ENCODE assay signal across 26 cellular contexts in the genomic region with DNA sequence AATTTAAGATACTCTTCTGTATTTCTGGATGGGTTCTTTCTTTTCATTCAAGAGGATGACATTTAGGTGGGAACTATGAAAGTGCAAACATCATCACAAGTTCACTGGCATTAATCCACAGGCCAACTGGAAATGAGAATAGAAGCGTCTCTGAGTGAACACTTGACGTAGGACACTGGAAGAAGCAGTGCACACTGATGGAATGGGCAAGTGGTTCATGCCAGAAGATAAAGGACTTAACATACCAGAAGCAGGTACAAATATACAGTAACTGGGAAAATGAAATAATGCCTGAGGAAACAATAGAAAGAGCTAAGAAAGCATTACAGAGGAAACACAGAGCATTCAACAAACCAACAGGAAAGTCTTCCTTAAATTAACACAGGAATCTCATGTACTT.
DNase-seq lines count a peak whose midpoint lies in the region; ATAC-seq, FAIRE-seq and TF ChIP-seq lines count a peak whose summit lies in the region.
"Had no signal": no experiment of that assay in that cellular context is flagged by ENCODE, and none has a peak within 500 bp of the region (broad histone marks: within the 10 kb centered on the region; RNA-seq: fewer than 3 reads in every experiment).

No MANE protein-coding gene starts in this region.

- no peaks in the 10 kb centered on the region for H3K79me2 ChIP-seq in astrocyte (ENCODE audit: insufficient read depth, low read length)
- H3K79me2 ChIP-seq in keratinocyte (ENCODE audit: control insufficient read depth, insufficient read depth, low read length), result no peaks in the 10 kb centered on the region

- no peak for FAIRE-seq in astrocyte (lab: Jason Lieb, UNC)
- peak; percentile 39 for FAIRE-seq in keratinocyte (lab: Jason Lieb, UNC)
- no peak for FAIRE-seq in HTR-8/SVneo (lab: Jason Lieb, UNC)
- FAIRE-seq: GM19239, islet of Langerhans had no signal

- no peak overlapping the region for H3K27ac ChIP-seq in CD4-positive, alpha-beta T cell (ENCODE audit: low read depth, low read length)
- H3K27ac ChIP-seq in CD8-positive, alpha-beta memory T cell (ENCODE audit: low read depth, low read length), result no peak overlapping the region
- H3K27ac ChIP-seq in astrocyte (ENCODE audit: low read depth, low read length) (peak overlapping the region; percentile 48), keratinocyte (ENCODE audit: control insufficient read depth, insufficient read depth, low read length) (no peak overlapping the region)
- H3K27ac ChIP-seq: foreskin keratinocyte, upper lobe of right lung had no signal

- H3K4me3 ChIP-seq in CD8-positive, alpha-beta memory T cell (ENCODE audit: low read length), result no peak overlapping the region
- no peak overlapping the region for H3K4me3 ChIP-seq in astrocyte (ENCODE audit: insufficient read depth, low read depth, low read length)
- H3K4me3 ChIP-seq in keratinocyte (ENCODE audit: control insufficient read depth in 2 of 3, extremely low read depth in 1 of 3, insufficient read depth in 2 of 3, low read depth in 1 of 3, low read length in 3 of 3), result no peak overlapping the region
- H3K4me3 ChIP-seq: dorsolateral prefrontal cortex, upper lobe of right lung had no signal

- H3K4me1 ChIP-seq in CD8-positive, alpha-beta memory T cell (ENCODE audit: insufficient read depth, low read length), result no peaks in the 10 kb centered on the region
- peaks cover 14% of the 10 kb centered on the region for H3K4me1 ChIP-seq in astrocyte (ENCODE audit: insufficient read depth, low read length)
- peaks cover 12% of the 10 kb centered on the region for H3K4me1 ChIP-seq in keratinocyte (ENCODE audit: control insufficient read depth, extremely low read depth, insufficient read depth, low read length)
- H3K4me1 ChIP-seq: upper lobe of right lung had no signal

- no peak for TF ChIP-seq CTCF in CD4-positive, alpha-beta T cell (IDR thresholded peaks at IDR 0.05)
- TF ChIP-seq CTCF in astrocyte (IDR thresholded peaks at IDR 0.05; ENCODE audit: insufficient read depth, low read depth, low read length), result no peak
- no peak for TF ChIP-seq CTCF in keratinocyte (optimal IDR thresholded peaks at IDR 0.05 in 1 of 3, IDR thresholded peaks at IDR 0.05 in 1 of 3, conservative IDR thresholded peaks at IDR 0.05 in 1 of 3; ENCODE audit: extremely low read depth in 1 of 3, insufficient read depth in 2 of 3, low read length in 3 of 3)

- no peaks in the 10 kb centered on the region for H4K20me1 ChIP-seq in astrocyte (ENCODE audit: insufficient read depth, low read length)
- H4K20me1 ChIP-seq in keratinocyte (ENCODE audit: control insufficient read depth, extremely low read depth, insufficient read depth, low read length), result no peaks in the 10 kb centered on the region

- no peak overlapping the region for H2AFZ ChIP-seq in astrocyte (ENCODE audit: low read depth, low read length)
- H2AFZ ChIP-seq in keratinocyte (ENCODE audit: control insufficient read depth, low read length), result no peak overlapping the region

- H3K36me3 ChIP-seq in CD8-positive, alpha-beta memory T cell (ENCODE audit: insufficient read depth, low read length), result peaks cover 72% of the 10 kb centered on the region
- peaks cover 26% of the 10 kb centered on the region for H3K36me3 ChIP-seq in astrocyte (ENCODE audit: insufficient read depth, low read length)
- no peaks in the 10 kb centered on the region for H3K36me3 ChIP-seq in keratinocyte (ENCODE audit: control insufficient read depth in 2 of 2, extremely low read depth in 1 of 2, insufficient read depth in 2 of 2, low read length in 2 of 2)

- no peaks in the 10 kb centered on the region for H3K9me3 ChIP-seq in CD4-positive, alpha-beta T cell (ENCODE audit: control insufficient read depth, low read length)
- no peaks in the 10 kb centered on the region for H3K9me3 ChIP-seq in CD8-positive, alpha-beta memory T cell (ENCODE audit: low read length)
- no peaks in the 10 kb centered on the region for H3K9me3 ChIP-seq in astrocyte (ENCODE audit: insufficient read depth, low read depth, low read length)
- H3K9me3 ChIP-seq in keratinocyte (ENCODE audit: control insufficient read depth, low read depth, low read length), result no peaks in the 10 kb centered on the region
- H3K9me3 ChIP-seq: upper lobe of right lung had no signal

- peak overlapping the region; percentile 65 for H3K4me2 ChIP-seq in astrocyte (ENCODE audit: low read length)
- no peak overlapping the region for H3K4me2 ChIP-seq in keratinocyte (ENCODE audit: control insufficient read depth, extremely low read depth, insufficient read depth, low read depth, low read length)

- peaks cover 98% of the 10 kb centered on the region for H3K36me3 Mint-ChIP-seq in CD4-positive, alpha-beta T cell (ENCODE audit: low read depth)
- peaks cover 38 to 92% (median 49%) of the 10 kb centered on the region in 3 donors for H3K36me3 Mint-ChIP-seq in CD8-positive, alpha-beta memory T cell
- H3K36me3 Mint-ChIP-seq in astrocyte (ENCODE audit: low read depth, unreplicated experiment), result peaks cover 10% of the 10 kb centered on the region

- H3K9ac ChIP-seq in astrocyte (ENCODE audit: low read length) (no peak overlapping the region), keratinocyte (ENCODE audit: control insufficient read depth, extremely low read depth, insufficient read depth, low read length) (no peak overlapping the region)

- H3K27me3 ChIP-seq in CD4-positive, alpha-beta T cell (ENCODE audit: control insufficient read depth, insufficient read depth, low read length), result no peaks in the 10 kb centered on the region
- H3K27me3 ChIP-seq in CD8-positive, alpha-beta memory T cell (ENCODE audit: insufficient read depth, low read length, poor library complexity, severe bottlenecking), result no peaks in the 10 kb centered on the region
- H3K27me3 ChIP-seq in astrocyte (ENCODE audit: insufficient read depth, low read length), result no peaks in the 10 kb centered on the region
- H3K27me3 ChIP-seq in keratinocyte (ENCODE audit: control insufficient read depth, extremely low read depth, insufficient read depth, low read length), result no peaks in the 10 kb centered on the region
- H3K27me3 ChIP-seq: dorsolateral prefrontal cortex, foreskin keratinocyte, upper lobe of right lung had no signal

- POLR2A ChIA-PET in CD4-positive, alpha-beta T cell (lab: Charles Lee), result no interaction called here
- POLR2A ChIA-PET in CD8-positive, alpha-beta memory T cell (lab: Charles Lee), result no interaction called here

- no peaks in the 10 kb centered on the region for H3K9me3 Mint-ChIP-seq in CD4-positive, alpha-beta T cell
- no peaks in the 10 kb centered on the region for H3K9me3 Mint-ChIP-seq in CD8-positive, alpha-beta memory T cell
- peaks cover 3% of the 10 kb centered on the region for H3K9me3 Mint-ChIP-seq in astrocyte (ENCODE audit: unreplicated experiment)

- intact Hi-C loops in CD4-positive, alpha-beta T cell (cut with DNase I, micrococcal nuclease), result no loop called here

- no peaks in the 10 kb centered on the region for H3K27me3 Mint-ChIP-seq in CD4-positive, alpha-beta T cell
- H3K27me3 Mint-ChIP-seq in CD8-positive, alpha-beta memory T cell, result no peaks in the 10 kb centered on the region
- peaks cover 3% of the 10 kb centered on the region for H3K27me3 Mint-ChIP-seq in astrocyte (ENCODE audit: low read depth, unreplicated experiment)
- H3K27me3 Mint-ChIP-seq: activated B cell treated with CpG ODN at 0.5 μM for 24 hours; CD4-positive, alpha-beta memory T cell; central memory CD8-positive, alpha-beta T cell had no signal

- ATAC-seq in CD4-positive, alpha-beta T cell (ENCODE audit: poor library complexity), result no peak
- ATAC-seq in GM18861 (IDR thresholded peaks at IDR 0.05; ENCODE audit: unreplicated experiment) (no peak), HG02759 (IDR thresholded peaks at IDR 0.05; ENCODE audit: unreplicated experiment) (no peak)
- ATAC-seq: activated CD8-positive, alpha-beta T cell treated with anti-CD3 and anti-CD28 coated beads, Interleukin-2, amount 10 ng/mL, durations not matched to agents 7 days and 5 days; upper lobe of right lung had no signal

- peak overlapping the region; percentile 33 for H3K27ac Mint-ChIP-seq in CD4-positive, alpha-beta T cell
- H3K27ac Mint-ChIP-seq in CD8-positive, alpha-beta memory T cell, result peak overlapping the region in 5 of 8 donors; percentile 16 to 68 (median 43)
- H3K27ac Mint-ChIP-seq in astrocyte (ENCODE audit: unreplicated experiment), result peak overlapping the region; percentile 44
- H3K27ac Mint-ChIP-seq: activated B cell treated with CpG ODN at 0.5 μM for 24 hours; activated CD8-positive, alpha-beta T cell treated with anti-CD3 and anti-CD28 coated beads, Interleukin-2, amount 10 ng/mL, durations not matched to agents 7 days and 5 days had no signal

- dilution Hi-C loops in keratinocyte (cut with MboI; ENCODE audit: extremely low pct_ligation_motif_present, low sequenced_read_pairs), result no loop called here

- H3K4me1 Mint-ChIP-seq in CD4-positive, alpha-beta T cell (ENCODE audit: low read depth), result no peaks in the 10 kb centered on the region
- H3K4me1 Mint-ChIP-seq in CD8-positive, alpha-beta memory T cell, result peaks cover 0 to 4% (median 0%) of the 10 kb centered on the region in 3 donors
- peaks cover 18% of the 10 kb centered on the region for H3K4me1 Mint-ChIP-seq in astrocyte (ENCODE audit: low read depth, unreplicated experiment)
- H3K4me1 Mint-ChIP-seq: activated B cell treated with CpG ODN at 0.5 μM for 24 hours; central memory CD8-positive, alpha-beta T cell had no signal

- H3K4me3 Mint-ChIP-seq in CD4-positive, alpha-beta T cell, result no peak overlapping the region
- no peak overlapping the region for H3K4me3 Mint-ChIP-seq in CD8-positive, alpha-beta memory T cell
- no peak overlapping the region for H3K4me3 Mint-ChIP-seq in astrocyte (ENCODE audit: unreplicated experiment)
- H3K4me3 Mint-ChIP-seq: activated B cell treated with CpG ODN at 0.5 μM for 24 hours; activated CD8-positive, alpha-beta T cell treated with anti-CD3 and anti-CD28 coated beads, Interleukin-2, amount 10 ng/mL, durations not matched to agents 7 days and 5 days; CD4-positive, alpha-beta memory T cell; central memory CD8-positive, alpha-beta T cell; neural crest cell had no signal

- no peak for DNase-seq in CD4-positive, alpha-beta T cell
- no peak for DNase-seq in CD8-positive, alpha-beta memory T cell
- DNase-seq in astrocyte (ENCODE audit: low read depth) (peak; percentile 22), keratinocyte (ENCODE audit: low read depth, low spot score) (no peak), HTR-8/SVneo (ENCODE audit: insufficient read length, low spot score) (no peak), Ammon's horn (ENCODE audit: low spot score) (no peak)
- DNase-seq: activated B cell treated with CpG ODN at 0.5 μM for 24 hours; activated CD8-positive, alpha-beta T cell treated with anti-CD3 and anti-CD28 coated beads, Interleukin-2, amount 10 ng/mL, durations not matched to agents 7 days and 5 days; CD4-positive, alpha-beta memory T cell; DMS153; dorsolateral prefrontal cortex; hypothalamus; KBM-7; midbrain; NCI-H1417 treated with DMSO at 0.1 percent for 48 hours; OCI-M1; posterior cingulate gyrus; SHP77; upper lobe of right lung had no signal

- H3K9me1 ChIP-seq in keratinocyte (ENCODE audit: control insufficient read depth, extremely low read depth, insufficient read depth, low read length), result no peaks in the 10 kb centered on the region

- CTCF ChIA-PET in CD4-positive, alpha-beta T cell (lab: Charles Lee), result no interaction called here
- CTCF ChIA-PET in CD8-positive, alpha-beta memory T cell (lab: Charles Lee), result no interaction called here
